ENCODE assay signal across 9 cellular contexts in genomic region chr22:22748297-22748743, GRCh38.
DNase-seq lines count a peak whose midpoint lies in the region; TF ChIP-seq lines count a peak whose summit lies in the region.
"Had no signal": no experiment of that assay in that cellular context is flagged by ENCODE, and none has a peak within 500 bp of the region (broad histone marks: within the 10 kb centered on the region; RNA-seq: fewer than 3 reads in every experiment).

No MANE protein-coding gene starts in this region.

- H3K9me3 Mint-ChIP-seq in glutamatergic neuron (ENCODE audit: unreplicated experiment), result peaks cover 5% of the 10 kb centered on the region

- peaks cover 12% of the 10 kb centered on the region for H3K4me1 Mint-ChIP-seq in glutamatergic neuron (ENCODE audit: low read depth, unreplicated experiment)

- 54% methylated on average over 5 of the region's 5 CpGs for WGBS in prostate gland

- H3K36me3 ChIP-seq in prostate gland, result no peaks in the 10 kb centered on the region

- H3K4me3 Mint-ChIP-seq in glutamatergic neuron (ENCODE audit: unreplicated experiment), result no peak overlapping the region

- TF ChIP-seq CTCF in 22Rv1 (IDR thresholded peaks at IDR 0.05) (peak; percentile 77), glutamatergic neuron (IDR thresholded peaks at IDR 0.05; ENCODE audit: partially characterized antibody, unreplicated experiment) (peak; percentile 53), prostate gland (IDR thresholded peaks at IDR 0.05) (peak in 3 of 4 experiments; percentile 20 to 52 (median 42))

- H3K27me3 Mint-ChIP-seq in glutamatergic neuron (ENCODE audit: unreplicated experiment), result peaks cover 3% of the 10 kb centered on the region

- H3K27ac Mint-ChIP-seq in glutamatergic neuron (ENCODE audit: unreplicated experiment), result no peak overlapping the region

- no peaks in the 10 kb centered on the region for H3K27me3 ChIP-seq in prostate gland (replicated peaks; ENCODE audit: insufficient read depth)

- H3K36me3 Mint-ChIP-seq in glutamatergic neuron (ENCODE audit: unreplicated experiment), result no peaks in the 10 kb centered on the region

- intact Hi-C loops in prostate gland (cut with DNase I), result no loop called here

- DNase-seq in ELF-1 (ENCODE audit: low read depth, low spot score), result peak; percentile 57
- peak; percentile 41 for DNase-seq in NCI-H1694 (lab: John Stamatoyannopoulos, UW)
- peak; percentile 46 to 63 for DNase-seq in activated T-cell treated with anti-CD3 and anti-CD28 coated beads, Interleukin-2, amount 50 U/mL, for 48 hours
- DNase-seq in glutamatergic neuron, result peak; percentile 56
- peak; percentile 44 for DNase-seq in prostate gland (ENCODE audit: low spot score)
- DNase-seq in OCI-M2 (lab: John Stamatoyannopoulos, UW; ENCODE audit: unreplicated experiment), result no peak
- no peak for DNase-seq in NK-92 treated with Interleukin-12 subunit alpha and Interleukin-12 subunit beta, amount 100 ng/mL, for 24 hours (lab: John Stamatoyannopoulos, UW)

- no peaks in the 10 kb centered on the region for H3K9me3 ChIP-seq in prostate gland

- no peak for TF ChIP-seq POLR2A in prostate gland (IDR thresholded peaks at IDR 0.05)

- H3K4me3 ChIP-seq in prostate gland, result no peak overlapping the region

- H3K4me1 ChIP-seq in prostate gland (replicated peaks), result no peaks in the 10 kb centered on the region

- H3K27ac ChIP-seq in 22Rv1 (no peak overlapping the region), prostate gland (no peak overlapping the region)
- H3K27ac ChIP-seq: epithelial cell of prostate had no signal

Comparison
In these comparisons a context has a peak if more than half of its experiments do, and no peak if none do; other contexts are left out.
1. DNase-seq: peak in ELF-1 (single experiment), NCI-H1694 (single experiment), activated T-cell treated with anti-CD3 and anti-CD28 coated beads, Interleukin-2, amount 50 U/mL, for 48 hours (2 of 2), glutamatergic neuron (single experiment) and prostate gland (single experiment); none in OCI-M2 (single experiment) and NK-92 treated with Interleukin-12 subunit alpha and Interleukin-12 subunit beta, amount 100 ng/mL, for 24 hours (single experiment).
2. Peak in every context shown above with its lines, with median percentiles within 50 percentile points of each other: CTCF ChIP-seq.